ENCODE assay signal across 9 cellular contexts in genomic region chr19:20077791-20078463, GRCh38. TPM values are rescaled to one million over a fixed set of nuclear protein-coding genes. Genes with fewer than 3 reads are reported as not detected.
DNase-seq lines count a peak whose midpoint lies in the region; ATAC-seq and TF ChIP-seq lines count a peak whose summit lies in the region.
"Had no signal": no experiment of that assay in that cellular context is flagged by ENCODE, and none has a peak within 500 bp of the region (broad histone marks: within the 10 kb centered on the region; RNA-seq: fewer than 3 reads in every experiment).

ZNF90 (plus strand) TSS chr19:20078000; CDS start chr19:20078133, 133 bp downstream.

- TF ChIP-seq EP300 in tibial nerve (IDR thresholded peaks at IDR 0.05) = peak in 1 of 2 donors; percentile 42

- H3K9ac ChIP-seq in adipocyte (ENCODE audit: low read length) = no peak within 1 kb of the TSS

- ATAC-seq in HG03135 (IDR thresholded peaks at IDR 0.05; ENCODE audit: unreplicated experiment) (peak; percentile 93), left cardiac atrium (peak; percentile 99)

- DNase-seq in NCI-H2196 (lab: John Stamatoyannopoulos, UW; ENCODE audit: unreplicated experiment) = peak; percentile 1
- DNase-seq in NCI-H2196 treated with DMSO at 0.1 percent for 48 hours (lab: John Stamatoyannopoulos, UW; ENCODE audit: unreplicated experiment) = no peak
- peak; percentile 97 for DNase-seq in SK-N-DZ (ENCODE audit: low spot score)
- peak; percentile 96 for DNase-seq in adipocyte (ENCODE audit: low read depth)
- peak; percentile 98 for DNase-seq in left cardiac atrium
- DNase-seq in pons (ENCODE audit: low spot score) = peak; percentile 99
- DNase-seq in tibial nerve (ENCODE audit: low spot score in 2 of 2) = peak; percentile 96 to 99

- WGBS in tibial nerve, 2 donors = 1% methylated on average over 27 to 28 of the region's 28 CpGs

- intact Hi-C loops in left cardiac atrium (cut with DNase I) = no loop called here

- H3K27me3 ChIP-seq in adipocyte (replicated peaks; ENCODE audit: control insufficient read depth, insufficient read depth, low read length) = no peaks in the 10 kb centered on the region
- no peaks in the 10 kb centered on the region for H3K27me3 ChIP-seq in tibial nerve

- TF ChIP-seq POLR2A in tibial nerve (IDR thresholded peaks at IDR 0.05) = no peak

- H3K4me1 ChIP-seq in adipocyte (ENCODE audit: control insufficient read depth, insufficient read depth, low read length) = peaks cover 3% of the 10 kb centered on the region
- peaks cover 0 to 24% (median 2%) of the 10 kb centered on the region in 4 donors for H3K4me1 ChIP-seq in tibial nerve

- H3K36me3 ChIP-seq in adipocyte (ENCODE audit: control insufficient read depth, insufficient read depth, low read length, severe bottlenecking) = no peaks in the 10 kb centered on the region
- H3K36me3 ChIP-seq in tibial nerve = no peaks in the 10 kb centered on the region

- H3K9me3 ChIP-seq in adipocyte (ENCODE audit: control insufficient read depth, low read length) = peaks cover 4% of the 10 kb centered on the region
- H3K9me3 ChIP-seq in tibial nerve = no peaks in the 10 kb centered on the region

- peak within 1 kb of the TSS in 1 of 4 donors; percentile 27 for H3K27ac ChIP-seq in tibial nerve
- H3K27ac ChIP-seq: C4-2B had no signal

- H3K4me3 ChIP-seq in adipocyte (ENCODE audit: low read length) = peak within 1 kb of the TSS; percentile 71
- H3K4me3 ChIP-seq in tibial nerve = peak within 1 kb of the TSS; percentile 29 to 60 (median 50)

- no peak for TF ChIP-seq CTCF in tibial nerve (IDR thresholded peaks at IDR 0.05)

RNA-seq across cellular contexts. Expression of gene ZNF90, which starts in this region (rescaled TPM):
- polyA plus RNA-seq in SK-N-DZ (2014; cell fraction: cytosol; rRNA removed) = 11.8 and 17.5 TPM in 2 replicates
- 13.2 and 34.2 TPM in 2 replicates for polyA plus RNA-seq in SK-N-DZ (2014; cell fraction: nucleus; rRNA removed)
- total RNA-seq in left cardiac atrium = 1 to 10 TPM; 1.7 to 2.0 TPM
- 1 to 10 TPM; 1.1 to 4.4 (median 1.7) TPM for total RNA-seq in tibial nerve
